Comparison of ENCODE assay signal across 10 cellular contexts in the genomic region with DNA sequence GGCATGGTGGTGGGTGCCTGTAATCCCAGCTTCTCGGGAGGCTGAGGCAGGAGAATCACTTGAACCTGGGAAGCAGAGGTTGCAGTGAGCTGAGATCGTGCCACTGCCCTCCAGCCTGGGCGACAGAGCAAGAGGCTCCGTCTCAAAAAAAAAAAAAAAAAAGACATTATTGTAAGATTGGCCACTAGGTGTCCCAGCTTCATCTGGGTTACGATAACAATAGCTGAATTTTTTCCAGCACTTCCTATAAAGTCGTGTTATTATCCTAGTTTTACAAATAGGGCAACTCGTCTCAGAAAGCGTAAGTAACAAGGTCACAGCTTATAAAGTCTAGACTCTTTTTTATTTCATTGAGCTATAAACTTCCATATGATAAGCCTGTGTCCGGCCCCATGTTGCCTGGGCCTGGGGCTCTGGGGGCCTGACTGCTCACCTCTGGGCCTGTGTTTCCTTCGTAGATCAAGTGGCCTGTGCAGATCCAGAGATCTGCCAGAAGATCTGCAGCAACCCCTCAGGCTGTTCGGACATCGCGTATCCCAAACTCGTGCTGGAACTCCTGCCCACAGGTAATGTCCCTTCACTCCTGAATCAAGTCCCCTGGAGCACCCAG.
DNase-seq lines count a peak whose midpoint lies in the region; ATAC-seq and TF ChIP-seq lines count a peak whose summit lies in the region.
"Had no signal": no experiment of that assay in that cellular context is flagged by ENCODE, and none has a peak within 500 bp of the region (broad histone marks: within the 10 kb centered on the region; RNA-seq: fewer than 3 reads in every experiment).

No MANE protein-coding gene starts in this region.

- no peaks in the 10 kb centered on the region for H3K36me3 Mint-ChIP-seq in activated CD8-positive, alpha-beta T cell treated with anti-CD3 and anti-CD28 coated beads for 36 hours (ENCODE audit: low read depth)
- no peaks in the 10 kb centered on the region for H3K36me3 Mint-ChIP-seq in activated CD8-positive, alpha-beta T cell treated with anti-CD3 and anti-CD28 coated beads, Interleukin-2, amount 10 ng/mL, durations not matched to agents 7 days and 5 days (ENCODE audit: low read depth)

- H3K4me1 Mint-ChIP-seq in activated CD8-positive, alpha-beta T cell treated with anti-CD3 and anti-CD28 coated beads for 36 hours (ENCODE audit: low read depth) = no peaks in the 10 kb centered on the region
- no peaks in the 10 kb centered on the region for H3K4me1 Mint-ChIP-seq in activated CD8-positive, alpha-beta T cell treated with anti-CD3 and anti-CD28 coated beads, Interleukin-2, amount 10 ng/mL, durations not matched to agents 7 days and 5 days (ENCODE audit: low read depth)

- H3K9me3 ChIP-seq in Peyer's patch (no peaks in the 10 kb centered on the region), thoracic aorta (no peaks in the 10 kb centered on the region)
- H3K9me3 ChIP-seq: sigmoid colon had no signal

- H3K27me3 Mint-ChIP-seq in activated CD8-positive, alpha-beta T cell treated with anti-CD3 and anti-CD28 coated beads for 36 hours = no peaks in the 10 kb centered on the region
- no peaks in the 10 kb centered on the region for H3K27me3 Mint-ChIP-seq in activated CD8-positive, alpha-beta T cell treated with anti-CD3 and anti-CD28 coated beads, Interleukin-2, amount 10 ng/mL, durations not matched to agents 7 days and 5 days (ENCODE audit: low read depth)

- no peaks in the 10 kb centered on the region for H3K9me3 Mint-ChIP-seq in activated CD8-positive, alpha-beta T cell treated with anti-CD3 and anti-CD28 coated beads for 36 hours
- no peaks in the 10 kb centered on the region for H3K9me3 Mint-ChIP-seq in activated CD8-positive, alpha-beta T cell treated with anti-CD3 and anti-CD28 coated beads, Interleukin-2, amount 10 ng/mL, durations not matched to agents 7 days and 5 days (ENCODE audit: insufficient read depth)

- CTCF ChIA-PET in activated CD8-positive, alpha-beta T cell treated with anti-CD3 and anti-CD28 coated beads for 36 hours (lab: Charles Lee) = interaction anchor here (0.7 to 1.3 kb wide), 7 partner anchors 8 to 74 kb away, joined by 3 read pairs; no protein-coding TSS in a partner anchor
- CTCF ChIA-PET in activated CD8-positive, alpha-beta T cell treated with anti-CD3 and anti-CD28 coated beads, Interleukin-2, amount 10 ng/mL, durations not matched to agents 7 days and 5 days (lab: Charles Lee) = interaction anchor here (0.5 to 1.9 kb wide), 7 partner anchors 9 to 339 kb away, joined by 3 to 4 read pairs (median 3); no protein-coding TSS in a partner anchor

- no peaks in the 10 kb centered on the region for H3K4me1 ChIP-seq in Peyer's patch
- H3K4me1 ChIP-seq in thoracic aorta (ENCODE audit: control insufficient read depth in 1 of 2, low read depth in 2 of 2) = no peaks in the 10 kb centered on the region
- H3K4me1 ChIP-seq: sigmoid colon had no signal

- intact Hi-C loops in activated CD8-positive, alpha-beta T cell treated with anti-CD3 and anti-CD28 coated beads for 36 hours (cut with micrococcal nuclease) = no loop called here

- H3K36me3 ChIP-seq in Peyer's patch (peaks cover 0 to 8% (median 0%) of the 10 kb centered on the region in 3 donors), thoracic aorta (no peaks in the 10 kb centered on the region)
- H3K36me3 ChIP-seq: sigmoid colon had no signal

- no peak overlapping the region for H3K27ac Mint-ChIP-seq in activated CD8-positive, alpha-beta T cell treated with anti-CD3 and anti-CD28 coated beads for 36 hours
- H3K27ac Mint-ChIP-seq in activated CD8-positive, alpha-beta T cell treated with anti-CD3 and anti-CD28 coated beads, Interleukin-2, amount 10 ng/mL, durations not matched to agents 7 days and 5 days = no peak overlapping the region

- POLR2A ChIA-PET in activated CD8-positive, alpha-beta T cell treated with anti-CD3 and anti-CD28 coated beads for 36 hours (lab: Charles Lee) = no interaction called here
- POLR2A ChIA-PET in activated CD8-positive, alpha-beta T cell treated with anti-CD3 and anti-CD28 coated beads, Interleukin-2, amount 10 ng/mL, durations not matched to agents 7 days and 5 days (lab: Charles Lee) = no interaction called here

- no peaks in the 10 kb centered on the region for H3K27me3 ChIP-seq in Peyer's patch
- no peaks in the 10 kb centered on the region for H3K27me3 ChIP-seq in thoracic aorta (replicated peaks; ENCODE audit: insufficient read depth)
- H3K27me3 ChIP-seq: sigmoid colon had no signal

- no peak overlapping the region for H3K4me3 Mint-ChIP-seq in activated CD8-positive, alpha-beta T cell treated with anti-CD3 and anti-CD28 coated beads for 36 hours
- H3K4me3 Mint-ChIP-seq in activated CD8-positive, alpha-beta T cell treated with anti-CD3 and anti-CD28 coated beads, Interleukin-2, amount 10 ng/mL, durations not matched to agents 7 days and 5 days = no peak overlapping the region

- no peak for DNase-seq in activated CD8-positive, alpha-beta T cell treated with anti-CD3 and anti-CD28 coated beads for 36 hours
- no peak for DNase-seq in activated CD8-positive, alpha-beta T cell treated with anti-CD3 and anti-CD28 coated beads, Interleukin-2, amount 10 ng/mL, durations not matched to agents 7 days and 5 days
- no peak for DNase-seq in Peyer's patch
- peak; percentile 56 for DNase-seq in fibroblast of pulmonary artery (ENCODE audit: low read depth)
- no peak for DNase-seq in thoracic aorta (ENCODE audit: low spot score)
- no peak for DNase-seq in cerebellum (ENCODE audit: low spot score)
- DNase-seq in NK-92 treated with Interleukin-12 subunit alpha and Interleukin-12 subunit beta, amount 100 ng/mL, for 24 hours (lab: John Stamatoyannopoulos, UW) = no peak
- DNase-seq: cerebellar nuclear complex had no signal

- H3K27ac ChIP-seq in Peyer's patch (no peak overlapping the region), thoracic aorta (no peak overlapping the region)
- H3K27ac ChIP-seq: sigmoid colon had no signal

- TF ChIP-seq CTCF in activated CD8-positive, alpha-beta T cell treated with anti-CD3 and anti-CD28 coated beads for 36 hours (IDR thresholded peaks at IDR 0.05) = peak; percentile 57
- TF ChIP-seq CTCF in Peyer's patch (IDR thresholded peaks at IDR 0.05) = peak in 4 of 6 experiments; percentile 32 to 45 (median 40)
- peak; percentile 52 for TF ChIP-seq CTCF in fibroblast of pulmonary artery (IDR thresholded peaks at IDR 0.05; ENCODE audit: low read length, missing control alignments)
- peak; percentile 16 for TF ChIP-seq CTCF in thoracic aorta (IDR thresholded peaks at IDR 0.05)

- no peak for TF ChIP-seq POLR2A in Peyer's patch (IDR thresholded peaks at IDR 0.05)

- H3K4me3 ChIP-seq in Peyer's patch (no peak overlapping the region), fibroblast of pulmonary artery (replicated peaks; ENCODE audit: low read depth, low read length) (no peak overlapping the region), thoracic aorta (no peak overlapping the region)
- H3K4me3 ChIP-seq: sigmoid colon had no signal

- no peak for ATAC-seq in activated CD8-positive, alpha-beta T cell treated with anti-CD3 and anti-CD28 coated beads for 36 hours
- ATAC-seq in activated CD8-positive, alpha-beta T cell treated with anti-CD3 and anti-CD28 coated beads, Interleukin-2, amount 10 ng/mL, durations not matched to agents 7 days and 5 days = no peak
- ATAC-seq in thoracic aorta (ENCODE audit: insufficient number of reproducible peaks, low FRiP score, low read depth) (no peak), GM19351 (IDR thresholded peaks at IDR 0.05; ENCODE audit: unreplicated experiment) (no peak)
